Comparison of ENCODE assay signal across 1 cellular context in the genomic region with DNA sequence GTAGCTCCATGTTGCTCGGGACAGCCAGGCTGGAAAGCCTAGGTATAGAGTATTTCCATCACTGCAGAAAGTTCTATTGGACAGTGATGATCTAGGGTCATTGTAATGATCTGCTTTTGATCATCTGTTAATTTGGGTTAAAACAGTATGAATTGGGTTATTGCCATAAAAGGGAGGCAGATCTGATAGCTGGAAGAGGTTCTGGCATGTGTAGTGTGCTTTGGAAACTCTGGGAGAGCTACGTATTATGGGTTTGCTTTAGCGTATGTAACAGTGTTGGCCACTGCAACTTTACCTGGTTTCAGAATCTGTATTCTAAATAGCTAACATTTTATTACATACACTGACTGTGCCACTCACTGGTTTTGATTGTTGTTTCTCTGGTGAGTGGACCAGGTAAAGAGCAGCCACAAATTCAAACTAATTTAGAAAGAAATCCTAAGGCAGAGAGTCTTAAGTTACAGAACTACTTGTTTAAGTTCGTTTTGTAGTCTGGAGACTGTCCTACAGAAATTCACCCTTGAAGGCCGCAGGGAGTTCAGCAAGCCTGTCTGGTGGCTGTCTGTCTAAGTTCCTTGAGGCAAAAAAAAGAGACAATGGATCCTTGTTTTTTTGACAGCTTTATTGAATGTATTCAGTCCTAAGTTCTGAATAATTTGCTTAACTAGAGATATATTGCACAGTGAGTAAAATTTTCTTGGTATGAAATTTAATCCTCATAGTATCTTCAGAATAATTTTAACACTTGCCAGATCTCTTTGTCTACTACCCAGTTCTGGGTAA.
A peak's percentile ranks its signal among the peaks of the same experiment; 100 is the strongest.
TF ChIP-seq lines count a peak whose summit lies in the region.

No MANE protein-coding gene starts in this region.

TF ChIP-seq in SK-N-SH treated with all-trans-retinoic acid at 6 μM for 48 hours, 23 proteins besides CTCF, POLR2A, EP300 and RAD21 (continued from another document):
- TF ChIP-seq BACH2 (CRISPR knock-in tag; IDR thresholded peaks at IDR 0.05; ENCODE audit: borderline replicate concordance) (no peak), ISL1 (CRISPR knock-in tag; IDR thresholded peaks at IDR 0.05) (peak; percentile 65), ESRRG (CRISPR knock-in tag; IDR thresholded peaks at IDR 0.05) (no peak), TCF4 (CRISPR knock-in tag; IDR thresholded peaks at IDR 0.05; ENCODE audit: borderline replicate concordance) (peak; percentile 88), ZFP3 (CRISPR knock-in tag; IDR thresholded peaks at IDR 0.05) (0 out of 2 replicates have a peak, but pooled peaks have one; percentile 10), RARB (CRISPR knock-in tag; IDR thresholded peaks at IDR 0.05) (no peak; the same call in 1 of the 2 replicates), GLIS3 (CRISPR knock-in tag; IDR thresholded peaks at IDR 0.05) (no peak), ZNF70 (CRISPR knock-in tag; IDR thresholded peaks at IDR 0.05) (no peak), ZNF8 (CRISPR knock-in tag; IDR thresholded peaks at IDR 0.05) (no peak), OSR1 (CRISPR knock-in tag; IDR thresholded peaks at IDR 0.05) (no peak)
- TF ChIP-seq, protein P1, sequence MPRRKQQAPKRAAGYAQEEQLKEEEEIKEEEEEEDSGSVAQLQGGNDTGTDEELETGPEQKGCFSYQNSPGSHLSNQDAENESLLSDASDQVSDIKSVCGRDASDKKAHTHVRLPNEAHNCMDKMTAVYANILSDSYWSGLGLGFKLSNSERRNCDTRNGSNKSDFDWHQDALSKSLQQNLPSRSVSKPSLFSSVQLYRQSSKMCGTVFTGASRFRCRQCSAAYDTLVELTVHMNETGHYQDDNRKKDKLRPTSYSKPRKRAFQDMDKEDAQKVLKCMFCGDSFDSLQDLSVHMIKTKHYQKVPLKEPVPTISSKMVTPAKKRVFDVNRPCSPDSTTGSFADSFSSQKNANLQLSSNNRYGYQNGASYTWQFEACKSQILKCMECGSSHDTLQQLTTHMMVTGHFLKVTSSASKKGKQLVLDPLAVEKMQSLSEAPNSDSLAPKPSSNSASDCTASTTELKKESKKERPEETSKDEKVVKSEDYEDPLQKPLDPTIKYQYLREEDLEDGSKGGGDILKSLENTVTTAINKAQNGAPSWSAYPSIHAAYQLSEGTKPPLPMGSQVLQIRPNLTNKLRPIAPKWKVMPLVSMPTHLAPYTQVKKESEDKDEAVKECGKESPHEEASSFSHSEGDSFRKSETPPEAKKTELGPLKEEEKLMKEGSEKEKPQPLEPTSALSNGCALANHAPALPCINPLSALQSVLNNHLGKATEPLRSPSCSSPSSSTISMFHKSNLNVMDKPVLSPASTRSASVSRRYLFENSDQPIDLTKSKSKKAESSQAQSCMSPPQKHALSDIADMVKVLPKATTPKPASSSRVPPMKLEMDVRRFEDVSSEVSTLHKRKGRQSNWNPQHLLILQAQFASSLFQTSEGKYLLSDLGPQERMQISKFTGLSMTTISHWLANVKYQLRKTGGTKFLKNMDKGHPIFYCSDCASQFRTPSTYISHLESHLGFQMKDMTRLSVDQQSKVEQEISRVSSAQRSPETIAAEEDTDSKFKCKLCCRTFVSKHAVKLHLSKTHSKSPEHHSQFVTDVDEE (CRISPR knock-in tag; IDR thresholded peaks at IDR 0.05): peak; percentile 86
- TF ChIP-seq, protein P2, sequence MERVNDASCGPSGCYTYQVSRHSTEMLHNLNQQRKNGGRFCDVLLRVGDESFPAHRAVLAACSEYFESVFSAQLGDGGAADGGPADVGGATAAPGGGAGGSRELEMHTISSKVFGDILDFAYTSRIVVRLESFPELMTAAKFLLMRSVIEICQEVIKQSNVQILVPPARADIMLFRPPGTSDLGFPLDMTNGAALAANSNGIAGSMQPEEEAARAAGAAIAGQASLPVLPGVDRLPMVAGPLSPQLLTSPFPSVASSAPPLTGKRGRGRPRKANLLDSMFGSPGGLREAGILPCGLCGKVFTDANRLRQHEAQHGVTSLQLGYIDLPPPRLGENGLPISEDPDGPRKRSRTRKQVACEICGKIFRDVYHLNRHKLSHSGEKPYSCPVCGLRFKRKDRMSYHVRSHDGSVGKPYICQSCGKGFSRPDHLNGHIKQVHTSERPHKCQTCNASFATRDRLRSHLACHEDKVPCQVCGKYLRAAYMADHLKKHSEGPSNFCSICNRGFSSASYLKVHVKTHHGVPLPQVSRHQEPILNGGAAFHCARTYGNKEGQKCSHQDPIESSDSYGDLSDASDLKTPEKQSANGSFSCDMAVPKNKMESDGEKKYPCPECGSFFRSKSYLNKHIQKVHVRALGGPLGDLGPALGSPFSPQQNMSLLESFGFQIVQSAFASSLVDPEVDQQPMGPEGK (CRISPR knock-in tag; IDR thresholded peaks at IDR 0.05; ENCODE audit: borderline replicate concordance): no peak; the same call in 1 of the 2 replicates
